In genomic region chr17:8158267-8159031, GRCh38 we compare ENCODE assay signal across 8 cellular contexts. TPM values are rescaled to one million over a fixed set of nuclear protein-coding genes. Genes with fewer than 3 reads are reported as not detected.
DNase-seq lines count a peak whose midpoint lies in the region; ATAC-seq and TF ChIP-seq lines count a peak whose summit lies in the region.

No MANE protein-coding gene starts in this region.

- no peak for ATAC-seq in GM18907 (IDR thresholded peaks at IDR 0.05; ENCODE audit: unreplicated experiment)

- H3K27ac ChIP-seq in A673 (ENCODE audit: low read depth, low read length, poor library complexity, severe bottlenecking) (peak overlapping the region; percentile 61), layer of hippocampus (ENCODE audit: low read depth, low read length) (peak overlapping the region; percentile 72)

- DNase-seq in A673 (ENCODE audit: low spot score) (peak; percentile 88), GM19238 (ENCODE audit: insufficient read length, low spot score) (peak; percentile 80), NCI-H226 (peak; percentile 69), cerebellum (ENCODE audit: low spot score) (peak; percentile 85)
- peak; percentile 81 for DNase-seq in activated CD4-positive, CD25-positive, alpha-beta regulatory T cell treated with anti-CD3 and anti-CD28 coated beads, Interleukin-2, amount 50 U/mL, for 16 hours (ENCODE audit: low read depth, low spot score)
- peak; percentile 81 to 83 for DNase-seq in stimulated activated CD4-positive, alpha-beta T cell treated with anti-CD3 and anti-CD28 coated beads, Interleukin-1b, Interleukin-23, amount 100 ng/mL, for 4 hours (ENCODE audit: low read depth in 2 of 2)

- no TSS peak for BruUV-seq in A673 (replicated peaks; lab: Mats Ljungman, UMichigan)

- no peaks in the 10 kb centered on the region for H3K9me3 ChIP-seq in A673 (ENCODE audit: low read depth, low read length, poor library complexity, severe bottlenecking)

- CTCF ChIA-PET in A673 (lab: Charles Lee) = interaction anchor here (1.0 kb wide), 1 partner anchor 15 kb away, joined by 4 read pairs; no protein-coding TSS in a partner anchor

- TF ChIP-seq CTCF in A673 (conservative IDR thresholded peaks at IDR 0.05; ENCODE audit: low read depth, low read length) = peak; percentile 89

- H3K4me3 ChIP-seq in A673 (ENCODE audit: low read depth, low read length, poor library complexity, severe bottlenecking) = no peak overlapping the region

- intact Hi-C loops in A673 (cut with micrococcal nuclease; ENCODE audit: unreplicated experiment) = no loop called here

- H3K27me3 ChIP-seq in A673 (replicated peaks; ENCODE audit: insufficient read depth, low read depth, low read length, poor library complexity) (no peaks in the 10 kb centered on the region), layer of hippocampus (ENCODE audit: control insufficient read depth, insufficient read depth, low read length) (no peaks in the 10 kb centered on the region)

- peaks cover 22% of the 10 kb centered on the region for H3K36me3 ChIP-seq in A673 (ENCODE audit: insufficient read depth, low read length, poor library complexity, severe bottlenecking)

- POLR2A ChIA-PET in A673 (lab: Charles Lee; ENCODE audit: low non-redundant PET) = interaction anchor here (1.0 kb wide), 1 partner anchor 15 kb away, joined by 3 read pairs; no protein-coding TSS in a partner anchor

- peaks cover 41% of the 10 kb centered on the region for H3K4me1 ChIP-seq in A673 (ENCODE audit: insufficient read depth, low read length, poor library complexity, severe bottlenecking)

RNA-seq across cellular contexts. Expression of gene VAMP2, which starts 4.3 kb away (rescaled TPM):
- total RNA-seq in A673 (2021) (41.3 and 51.0 TPM in 2 replicates), cerebellum (29.9 TPM)

RNA-seq across cellular contexts. Expression of gene PER1, which starts 6.2 kb away (rescaled TPM):
- 47.1 and 50.0 TPM in 2 replicates for total RNA-seq in A673 (2021)
- 7.7 TPM for total RNA-seq in cerebellum

RNA-seq across cellular contexts. Expression of gene TMEM107, which starts 17.7 kb away (rescaled TPM):
- total RNA-seq in A673 (2021) = 19.4 and 25.3 TPM in 2 replicates
- 28.3 TPM for total RNA-seq in cerebellum

RNA-seq across cellular contexts. Expression of gene BORCS6, which starts 31.5 kb away (rescaled TPM):
- total RNA-seq in A673 (2021) (3.7 TPM in 2 replicates), cerebellum (3.1 TPM)

RNA-seq across cellular contexts. Expression of gene HES7, which starts 34.5 kb away (rescaled TPM):
- total RNA-seq in A673 (2021) = 1.7 and 3.9 TPM in 2 replicates
- 0.73 TPM for total RNA-seq in cerebellum
